17 cellular contexts compared by ENCODE assay signal in the genomic region with DNA sequence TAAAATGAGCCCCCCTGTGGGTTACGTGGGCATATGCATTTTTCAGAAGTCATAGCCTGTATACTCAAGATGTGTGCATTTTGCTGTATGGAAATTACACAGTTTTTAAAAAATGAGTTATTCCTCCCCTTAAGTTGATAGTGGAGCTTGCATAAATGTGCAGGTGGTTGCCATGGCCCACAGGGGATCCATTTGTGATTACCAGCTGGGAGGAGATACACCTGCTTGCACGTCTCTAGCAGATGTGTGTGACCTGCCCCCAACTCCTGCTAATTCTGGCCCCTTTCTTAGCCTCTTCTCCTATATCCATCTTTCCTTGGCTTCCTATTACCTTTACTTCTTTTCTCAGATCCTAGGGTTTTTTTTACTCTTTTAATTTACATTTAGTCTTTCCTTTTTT.
"Had no signal": no experiment of that assay in that cellular context is flagged by ENCODE, and none has a peak within 500 bp of the region (broad histone marks: within the 10 kb centered on the region; RNA-seq: fewer than 3 reads in every experiment).

No MANE protein-coding gene starts in this region.

- H3K4me3 ChIP-seq: esophagus squamous epithelium, upper lobe of left lung had no signal

- H3K4me1 ChIP-seq: upper lobe of left lung had no signal

- H3K27ac ChIP-seq: esophagus squamous epithelium, upper lobe of left lung had no signal

- H3K36me3 ChIP-seq: upper lobe of left lung had no signal

- H3K27me3 ChIP-seq: esophagus squamous epithelium, upper lobe of left lung had no signal

- DNase-seq: activated CD4-positive, alpha-beta memory T cell treated with anti-CD3 and anti-CD28 coated beads, Interleukin-2, amount 10 ng/mL, durations not matched to agents 7 days and 5 days; activated CD4-positive, alpha-beta T cell treated with anti-CD3 and anti-CD28 coated beads for 36 hours; activated gamma-delta T cell treated with Interleukin-2 at 50 U/mL for 16 hours; activated naive CD8-positive, alpha-beta T cell treated with anti-CD3 and anti-CD28 coated beads for 36 hours; activated T-cell treated with anti-CD3 and anti-CD28 coated beads, Interleukin-2, amount 50 U/mL, for 72 hours; effector CD8-positive, alpha-beta T cell; esophagus squamous epithelium; glutamatergic neuron; hypothalamus; kidney glomerular epithelial cell; left ventricle myocardium superior; mesendoderm; nephron progenitor cell; occipital lobe; right cardiac atrium; stimulated activated naive CD8-positive, alpha-beta T cell treated with anti-CD3 and anti-CD28 coated beads, Interleukin-15, Interleukin-2, amounts not matched to agents 100 U/mL and 50 U/mL, for 24 hours; upper lobe of left lung had no signal

- H3K9me3 ChIP-seq: esophagus squamous epithelium, upper lobe of left lung had no signal

- ATAC-seq: activated CD4-positive, alpha-beta T cell treated with anti-CD3 and anti-CD28 coated beads for 36 hours; activated T-cell treated with anti-CD3 and anti-CD28 coated beads, Interleukin-2, amount 50 U/mL, for 72 hours; stimulated activated naive CD8-positive, alpha-beta T cell treated with anti-CD3 and anti-CD28 coated beads, Interleukin-15, Interleukin-2, amounts not matched to agents 100 U/mL and 50 U/mL, for 24 hours had no signal
